Comparison of ENCODE assay signal across 8 cellular contexts in genomic region chr6:52286798-52287432, GRCh38. TPM values are rescaled to one million over a fixed set of nuclear protein-coding genes. Genes with fewer than 3 reads are reported as not detected.
A peak's percentile ranks its signal among the peaks of the same experiment; 100 is the strongest.
DNase-seq lines count a peak whose midpoint lies in the region; ATAC-seq and TF ChIP-seq lines count a peak whose summit lies in the region.

No MANE protein-coding gene starts in this region.

- H3K27ac ChIP-seq in CD4-positive, alpha-beta T cell (ENCODE audit: low read depth, low read length), result no peak overlapping the region
- peak overlapping the region in 1 of 4 donors; percentile 10 for H3K27ac ChIP-seq in tibial nerve

- ATAC-seq in CD4-positive, alpha-beta T cell (ENCODE audit: poor library complexity), result no peak
- no peak for ATAC-seq in activated CD8-positive, alpha-beta T cell treated with anti-CD3 and anti-CD28 coated beads, Interleukin-2, amount 10 ng/mL, durations not matched to agents 7 days and 5 days
- no peak for ATAC-seq in GM18498 (IDR thresholded peaks at IDR 0.05; ENCODE audit: unreplicated experiment)

- 9 to 17% methylated on average over 2 of the region's 2 CpGs for WGBS in tibial nerve, 2 donors

- intact Hi-C loops in CD4-positive, alpha-beta T cell (cut with DNase I, micrococcal nuclease), result loop anchor here (1.0 to 10.0 kb wide), 7 partner anchors 75 to 1258 kb away; partner anchors contain the start of genes PAQR8 (in 2 of the 2), GCLC (in 1 of the 2) and GSTA4 (in 1 of the 2)

- H3K4me1 Mint-ChIP-seq in CD4-positive, alpha-beta T cell (ENCODE audit: low read depth), result peaks cover 46% of the 10 kb centered on the region
- H3K4me1 Mint-ChIP-seq in HFFc6 (ENCODE audit: low read depth) (peaks cover 21% of the 10 kb centered on the region), nephron (peaks cover 18% of the 10 kb centered on the region)
- H3K4me1 Mint-ChIP-seq in activated CD8-positive, alpha-beta T cell treated with anti-CD3 and anti-CD28 coated beads, Interleukin-2, amount 10 ng/mL, durations not matched to agents 7 days and 5 days (ENCODE audit: low read depth), result peaks cover 35% of the 10 kb centered on the region

- CTCF ChIA-PET in CD4-positive, alpha-beta T cell (lab: Charles Lee), result interaction anchor here (0.8 to 5.9 kb wide), 12 partner anchors 8 to 289 kb away, joined by 3 to 45 read pairs (median 8); partner anchors contain the start of genes PAQR8 and TRAM2
- CTCF ChIA-PET in activated CD8-positive, alpha-beta T cell treated with anti-CD3 and anti-CD28 coated beads, Interleukin-2, amount 10 ng/mL, durations not matched to agents 7 days and 5 days (lab: Charles Lee), result interaction anchor here (0.7 to 9.6 kb wide), 24 partner anchors 8 to 378 kb away, joined by 3 to 305 read pairs (median 12); partner anchors contain the start of genes EFHC1 and PAQR8

- H3K27me3 Mint-ChIP-seq in CD4-positive, alpha-beta T cell, result no peaks in the 10 kb centered on the region
- no peaks in the 10 kb centered on the region; the same call in 1 of the 2 replicates for H3K27me3 Mint-ChIP-seq in HFFc6 (ENCODE audit: insufficient read depth)
- no peaks in the 10 kb centered on the region for H3K27me3 Mint-ChIP-seq in activated CD8-positive, alpha-beta T cell treated with anti-CD3 and anti-CD28 coated beads, Interleukin-2, amount 10 ng/mL, durations not matched to agents 7 days and 5 days (ENCODE audit: low read depth)
- no peaks in the 10 kb centered on the region for H3K27me3 Mint-ChIP-seq in nephron (ENCODE audit: low read depth)

- TF ChIP-seq POLR2A in tibial nerve (IDR thresholded peaks at IDR 0.05), result no peak

- peaks cover 0 to 38% (median 12%) of the 10 kb centered on the region in 4 donors for H3K4me1 ChIP-seq in tibial nerve

- peaks cover 0 to 8% (median 0%) of the 10 kb centered on the region in 3 donors for H3K36me3 ChIP-seq in tibial nerve

- H3K4me3 Mint-ChIP-seq in CD4-positive, alpha-beta T cell, result peak overlapping the region; percentile 81
- H3K4me3 Mint-ChIP-seq in HFFc6 (no peak overlapping the region), nephron (peak overlapping the region; percentile 63 to 79 (median 79))
- peak overlapping the region; percentile 40 for H3K4me3 Mint-ChIP-seq in activated CD8-positive, alpha-beta T cell treated with anti-CD3 and anti-CD28 coated beads, Interleukin-2, amount 10 ng/mL, durations not matched to agents 7 days and 5 days

- TF ChIP-seq EP300 in tibial nerve (IDR thresholded peaks at IDR 0.05), result peak in 1 of 2 donors; percentile 15

- no peak overlapping the region for H3K4me3 ChIP-seq in epithelial cell of esophagus (ENCODE audit: low read length)
- H3K4me3 ChIP-seq in tibial nerve, result no peak overlapping the region

- TF ChIP-seq CTCF in CD4-positive, alpha-beta T cell (IDR thresholded peaks at IDR 0.05), result peak; percentile 72
- TF ChIP-seq CTCF in HFFc6 (IDR thresholded peaks at IDR 0.05) (peak; percentile 84), epithelial cell of esophagus (IDR thresholded peaks at IDR 0.05; ENCODE audit: insufficient read depth, low read depth, low read length, missing control alignments) (peak; percentile 90), nephron (IDR thresholded peaks at IDR 0.05; ENCODE audit: unreplicated experiment in 3 of 3) (peak; percentile 57 to 70 (median 60)), tibial nerve (IDR thresholded peaks at IDR 0.05) (peak; percentile 42 to 73 (median 49))

- no peak overlapping the region for H3K27ac Mint-ChIP-seq in CD4-positive, alpha-beta T cell
- no peak overlapping the region for H3K27ac Mint-ChIP-seq in HFFc6
- H3K27ac Mint-ChIP-seq in activated CD8-positive, alpha-beta T cell treated with anti-CD3 and anti-CD28 coated beads, Interleukin-2, amount 10 ng/mL, durations not matched to agents 7 days and 5 days, result peak overlapping the region; percentile 58
- H3K27ac Mint-ChIP-seq in nephron, result peak overlapping the region in 2 of 3 experiments; percentile 60 to 74

- no peaks in the 10 kb centered on the region for H3K9me3 Mint-ChIP-seq in CD4-positive, alpha-beta T cell
- no peaks in the 10 kb centered on the region for H3K9me3 Mint-ChIP-seq in HFFc6
- no peaks in the 10 kb centered on the region for H3K9me3 Mint-ChIP-seq in activated CD8-positive, alpha-beta T cell treated with anti-CD3 and anti-CD28 coated beads, Interleukin-2, amount 10 ng/mL, durations not matched to agents 7 days and 5 days (ENCODE audit: insufficient read depth)
- H3K9me3 Mint-ChIP-seq in nephron, result no peaks in the 10 kb centered on the region

- peak in 9 of 10 experiments; percentile 21 to 56 (median 40) for DNase-seq in CD4-positive, alpha-beta T cell
- DNase-seq in HFFc6 (peak; percentile 70), NCI-H748 treated with DMSO at 0.1 percent for 48 hours (lab: John Stamatoyannopoulos, UW) (peak; percentile 71), epithelial cell of esophagus (ENCODE audit: low read depth) (peak; percentile 76), tibial nerve (ENCODE audit: low spot score in 2 of 2) (peak; percentile 70 to 85)
- peak; percentile 78 for DNase-seq in activated CD8-positive, alpha-beta T cell treated with anti-CD3 and anti-CD28 coated beads, Interleukin-2, amount 10 ng/mL, durations not matched to agents 7 days and 5 days

- no peaks in the 10 kb centered on the region for H3K9me3 ChIP-seq in CD4-positive, alpha-beta T cell (ENCODE audit: control insufficient read depth, low read length)
- H3K9me3 ChIP-seq in tibial nerve, result no peaks in the 10 kb centered on the region

- H3K27me3 ChIP-seq in CD4-positive, alpha-beta T cell (ENCODE audit: control insufficient read depth, insufficient read depth, low read length), result no peaks in the 10 kb centered on the region
- no peaks in the 10 kb centered on the region for H3K27me3 ChIP-seq in tibial nerve

- H3K36me3 Mint-ChIP-seq in CD4-positive, alpha-beta T cell (ENCODE audit: low read depth), result peaks cover 14% of the 10 kb centered on the region
- peaks cover 6% of the 10 kb centered on the region; the same call in 1 of the 2 replicates for H3K36me3 Mint-ChIP-seq in HFFc6 (ENCODE audit: low read depth)
- peaks cover 17% of the 10 kb centered on the region for H3K36me3 Mint-ChIP-seq in activated CD8-positive, alpha-beta T cell treated with anti-CD3 and anti-CD28 coated beads, Interleukin-2, amount 10 ng/mL, durations not matched to agents 7 days and 5 days (ENCODE audit: low read depth)
- H3K36me3 Mint-ChIP-seq in nephron (ENCODE audit: low read depth), result peaks cover 12% of the 10 kb centered on the region

- POLR2A ChIA-PET in CD4-positive, alpha-beta T cell (lab: Charles Lee), result interaction anchor here (1.0 to 4.8 kb wide), 9 partner anchors 13 to 130 kb away, joined by 3 to 110 read pairs (median 8); partner anchors contain the start of gene PAQR8
- POLR2A ChIA-PET in activated CD8-positive, alpha-beta T cell treated with anti-CD3 and anti-CD28 coated beads, Interleukin-2, amount 10 ng/mL, durations not matched to agents 7 days and 5 days (lab: Charles Lee), result interaction anchor here (1.0 to 6.5 kb wide), 4 partner anchors 75 to 113 kb away, joined by 3 to 47 read pairs (median 20); partner anchors contain the start of gene PAQR8

RNA-seq across cellular contexts. Expression of gene MCM3, which starts 2.4 kb away (rescaled TPM):
- 10 to 100 TPM in 1 of 2 experiments, 1 to 10 TPM in 1; 9.3 to 10.1 TPM for total RNA-seq in CD4-positive, alpha-beta T cell
- total RNA-seq in HFFc6 (2021; fragmentation: NEBNext Ultra II Directional; extraction: Animal tissue kit (Norgen Biotek cat#: 25700)), result 10 to 100 TPM; 32.5 to 57.6 (median 54.5) TPM
- 100 to 1,000 TPM; 217 to 220 TPM for total RNA-seq in activated CD8-positive, alpha-beta T cell treated with anti-CD3 and anti-CD28 coated beads, Interleukin-2, amount 10 ng/mL, durations not matched to agents 7 days and 5 days
- 10 to 100 TPM; 33.2 to 67.1 (median 35.1) TPM for total RNA-seq in tibial nerve

RNA-seq across cellular contexts. Expression of gene IL17F, which starts 42.6 kb away (rescaled TPM):
- not detected for total RNA-seq in CD4-positive, alpha-beta T cell
- not detected for total RNA-seq in HFFc6 (2021; fragmentation: NEBNext Ultra II Directional; extraction: Animal tissue kit (Norgen Biotek cat#: 25700))
- total RNA-seq in activated CD8-positive, alpha-beta T cell treated with anti-CD3 and anti-CD28 coated beads, Interleukin-2, amount 10 ng/mL, durations not matched to agents 7 days and 5 days, result not detected
- not detected for total RNA-seq in tibial nerve

Comparison
In these comparisons a context has a peak if more than half of its experiments do, and no peak if none do; other contexts are left out.
1. H3K27ac Mint-ChIP-seq: peak in activated CD8-positive, alpha-beta T cell treated with anti-CD3 and anti-CD28 coated beads, Interleukin-2, amount 10 ng/mL, durations not matched to agents 7 days and 5 days (single experiment) and nephron (2 of 3); none in CD4-positive, alpha-beta T cell (single experiment) and HFFc6 (single experiment).
2. Peak in every context shown above with its lines, with median percentiles within 50 percentile points of each other: DNase-seq and CTCF ChIP-seq.